In genomic region chr7:44063547-44063893, GRCh38 we compare ENCODE assay signal across 17 cellular contexts. TPM values are rescaled to one million over a fixed set of nuclear protein-coding genes. Genes with fewer than 3 reads are reported as not detected.
DNase-seq lines count a peak whose midpoint lies in the region; ATAC-seq and TF ChIP-seq lines count a peak whose summit lies in the region.
"Had no signal": no experiment of that assay in that cellular context is flagged by ENCODE, and none has a peak within 500 bp of the region (broad histone marks: within the 10 kb centered on the region; RNA-seq: fewer than 3 reads in every experiment).

No MANE protein-coding gene starts in this region.

- no peaks in the 10 kb centered on the region for H3K9me3 ChIP-seq in heart left ventricle
- no peaks in the 10 kb centered on the region for H3K9me3 ChIP-seq in transverse colon
- H3K9me3 ChIP-seq in WERI-Rb-1 (ENCODE audit: severe bottlenecking) = no peaks in the 10 kb centered on the region
- H3K9me3 ChIP-seq: adrenal gland, Peyer's patch had no signal

- ATAC-seq in heart left ventricle (no peak), Right ventricle myocardium inferior (no peak), GM18909 (IDR thresholded peaks at IDR 0.05; ENCODE audit: poor library complexity, unreplicated experiment) (no peak)
- ATAC-seq: activated T-cell treated with anti-CD3 and anti-CD28 coated beads, Interleukin-2, amount 50 U/mL, for 4 hours had no signal

- WGBS in heart left ventricle, 4 donors = 24 to 42% (median 36%) methylated on average over 10 of the region's 10 CpGs
- 70 to 76% methylated on average over 2 to 10 of the region's 10 CpGs for WGBS in transverse colon (ENCODE audit: low coverage in 1 of 2), 2 donors

- intact Hi-C loops in heart left ventricle (cut with DNase I) (no loop called here), Right ventricle myocardium inferior (cut with DNase I) (loop anchor here (10.0 kb wide), 1 partner anchor 421 kb away; no protein-coding TSS in a partner anchor), transverse colon (cut with DNase I; ENCODE audit: low total_unique reads) (no loop called here)

- TF ChIP-seq CTCF in heart left ventricle (IDR thresholded peaks at IDR 0.05) (no peak), transverse colon (IDR thresholded peaks at IDR 0.05) (no peak), WERI-Rb-1 (IDR thresholded peaks at IDR 0.05; ENCODE audit: low read depth, low read length) (no peak)

- H3K27ac ChIP-seq in heart left ventricle = peak overlapping the region in 10 of 12 donors; percentile 41 to 91 (median 85)
- no peak overlapping the region for H3K27ac ChIP-seq in transverse colon
- H3K27ac ChIP-seq in WERI-Rb-1 = no peak overlapping the region
- H3K27ac ChIP-seq: hepatocyte, Peyer's patch had no signal

- peaks cover 2 to 43% (median 34%) of the 10 kb centered on the region in 9 donors for H3K36me3 ChIP-seq in heart left ventricle
- H3K36me3 ChIP-seq in transverse colon = peaks cover 0 to 31% (median 11%) of the 10 kb centered on the region in 4 donors
- peaks cover 39% of the 10 kb centered on the region for H3K36me3 ChIP-seq in WERI-Rb-1

- peak in 1 of 5 donors; percentile 25 for DNase-seq in heart left ventricle
- DNase-seq in Right ventricle myocardium inferior (ENCODE audit: missing footprints) = no peak
- peak; percentile 67 for DNase-seq in iPS-NIHi11 (ENCODE audit: low spot score)
- peak; percentile 0 for DNase-seq in transverse colon
- no peak for DNase-seq in WERI-Rb-1
- DNase-seq: ACHN; activated CD4-positive, alpha-beta T cell treated with anti-CD3 and anti-CD28 coated beads for 4 hours; activated T-cell treated with anti-CD3 and anti-CD28 coated beads, Interleukin-2, amount 50 U/mL, for 4 hours; Calu3; NCI-H1417; NCI-H510A; T-helper 1 cell had no signal

- H3K4me3 ChIP-seq in heart left ventricle (peak overlapping the region; percentile 31 to 64 (median 54)), transverse colon (no peak overlapping the region), WERI-Rb-1 (ENCODE audit: low read depth, low read length) (no peak overlapping the region)
- H3K4me3 ChIP-seq: adrenal gland, hepatocyte, Peyer's patch had no signal

- no peaks in the 10 kb centered on the region for H3K27me3 ChIP-seq in heart left ventricle
- no peaks in the 10 kb centered on the region for H3K27me3 ChIP-seq in transverse colon
- no peaks in the 10 kb centered on the region for H3K27me3 ChIP-seq in WERI-Rb-1 (ENCODE audit: insufficient read depth, low read depth, severe bottlenecking)
- H3K27me3 ChIP-seq: adrenal gland, hepatocyte, Peyer's patch had no signal

- TF ChIP-seq EP300 in transverse colon (IDR thresholded peaks at IDR 0.05; ENCODE audit: low read depth) = no peak

- TF ChIP-seq POLR2A in heart left ventricle (IDR thresholded peaks at IDR 0.05) (no peak), transverse colon (IDR thresholded peaks at IDR 0.05) (no peak)

- in situ Hi-C loops in transverse colon (cut with MboI; ENCODE audit: low pct_ligation_motif_present in 1 of 4, low pct_unique_long_range_greater_than_20kb in 1 of 4, low sequenced_read_pairs in 3 of 4) = no loop called here

- H3K4me1 ChIP-seq in heart left ventricle (peaks cover 0 to 79% (median 32%) of the 10 kb centered on the region in 12 donors), transverse colon (peaks cover 16 to 20% (median 18%) of the 10 kb centered on the region in 4 donors)

RNA-seq across cellular contexts. Expression of gene PGAM2, which starts 1.8 kb away (rescaled TPM):
- total RNA-seq in heart left ventricle = 1,000 to 10,000 TPM in 1 of 9 donors, 100 to 1,000 TPM in 8; 300 to 1,183 (median 555) TPM
- 1,000 to 10,000 TPM in 1 of 2 donors, 100 to 1,000 TPM in 1; 242 to 2,064 TPM for polyA plus RNA-seq in heart left ventricle
- 1,123 TPM for total RNA-seq in Right ventricle myocardium inferior
- total RNA-seq in transverse colon = 1 to 10 TPM in 1 of 4 donors, not detected in 3; 9.7 TPM
- total RNA-seq: mesenteric fat pad had no signal
- polyA plus RNA-seq: hepatocyte had no signal

RNA-seq across cellular contexts. Expression of gene POLM, which starts 18.8 kb away (rescaled TPM):
- 10 to 100 TPM; 10.1 to 24.3 (median 14.0) TPM for total RNA-seq in heart left ventricle
- polyA plus RNA-seq in heart left ventricle = 10 to 100 TPM; 10.3 to 13.7 TPM
- 16.1 TPM for total RNA-seq in Right ventricle myocardium inferior
- 100 to 1,000 TPM in 2 of 4 donors, 10 to 100 TPM in 2; 54.3 to 340 (median 81.1) TPM for total RNA-seq in transverse colon

RNA-seq across cellular contexts. Expression of gene DBNL, which starts 19.0 kb away (rescaled TPM):
- total RNA-seq in heart left ventricle (10 to 100 TPM; 29.9 to 76.7 (median 42.9) TPM), Right ventricle myocardium inferior (36.0 TPM), transverse colon (100 to 1,000 TPM in 3 of 4 donors, 10 to 100 TPM in 1; 97.5 to 184 (median 137) TPM)
- 10 to 100 TPM; 39.3 to 86.3 TPM for polyA plus RNA-seq in heart left ventricle

RNA-seq across cellular contexts. Expression of gene AEBP1, which starts 40.6 kb away (rescaled TPM):
- 10 to 100 TPM; 15.2 to 51.1 (median 25.4) TPM for total RNA-seq in heart left ventricle
- polyA plus RNA-seq in heart left ventricle = 10 to 100 TPM; 10.9 to 20.2 TPM
- 13.6 TPM for total RNA-seq in Right ventricle myocardium inferior
- total RNA-seq in transverse colon = 100 to 1,000 TPM in 1 of 4 donors, 10 to 100 TPM in 3; 33.9 to 151 (median 89.0) TPM
- total RNA-seq: Calu3 had no signal

RNA-seq across cellular contexts. Expression of gene POLD2, which starts 59.8 kb away (rescaled TPM):
- total RNA-seq in heart left ventricle (100 to 1,000 TPM in 1 of 9 donors, 10 to 100 TPM in 8; 74.1 to 150 (median 89.2) TPM), Right ventricle myocardium inferior (87.3 TPM), transverse colon (10 to 100 TPM; 20.1 to 32.7 (median 22.7) TPM)
- 100 to 1,000 TPM in 1 of 2 donors, 10 to 100 TPM in 1; 67.0 to 176 TPM for polyA plus RNA-seq in heart left ventricle

Comparison
In these comparisons a context has a peak if more than half of its experiments do, and no peak if none do; other contexts are left out.
1. DNase-seq: peak in iPS-NIHi11 (single experiment) and transverse colon (single experiment); none in Right ventricle myocardium inferior (single experiment) and WERI-Rb-1 (single experiment).
2. H3K27ac ChIP-seq: peak in heart left ventricle (10 of 12); none in transverse colon (0 of 4) and WERI-Rb-1 (single experiment).
3. H3K4me3 ChIP-seq: peak in heart left ventricle (12 of 12); none in transverse colon (0 of 4) and WERI-Rb-1 (single experiment).
4. RNA of gene PGAM2, which starts 1.8 kb away (total RNA-seq): 1,123 TPM in Right ventricle myocardium inferior (single experiment) and 300 to 1,183 TPM in heart left ventricle; 9.7 TPM in transverse colon; every median in the first group is over 10 times any median in the second.